ENCODE assay signal across 10 cellular contexts in the genomic region with DNA sequence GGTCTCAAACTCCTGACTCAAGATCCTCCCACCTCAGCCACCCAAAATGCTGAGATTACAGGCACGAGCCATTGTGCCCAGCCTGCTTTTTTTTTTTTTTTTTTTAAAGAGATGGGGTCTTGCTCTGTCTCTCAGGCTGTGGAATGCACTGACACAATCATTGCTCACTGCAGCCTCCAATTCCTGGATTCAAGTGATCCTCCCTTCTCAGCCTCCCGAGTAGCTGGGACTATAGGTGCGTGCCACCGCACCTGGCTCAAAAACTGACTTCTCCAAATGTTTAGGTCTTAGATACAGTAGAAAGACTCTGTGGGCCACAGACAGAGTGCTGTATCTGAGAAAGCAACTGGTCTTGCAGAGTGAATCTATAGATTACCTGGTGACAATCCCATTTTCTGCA.
"Had no signal": no experiment of that assay in that cellular context is flagged by ENCODE, and none has a peak within 500 bp of the region (broad histone marks: within the 10 kb centered on the region; RNA-seq: fewer than 3 reads in every experiment).

No MANE protein-coding gene starts in this region.

- H2AFZ ChIP-seq: GM23248, GM23338 had no signal

- DNase-seq: GM23248, GOT3, H7, H9, HFFc6 had no signal

- FAIRE-seq: H1, H54 had no signal

- H3K4me1 ChIP-seq: HAP-1 had no signal

- H3K36me3 ChIP-seq: HAP-1 had no signal

- H3K4me3 ChIP-seq: GM23248, GM23338, HAP-1 had no signal

- H3K9me3 ChIP-seq: HAP-1 had no signal

- ATAC-seq: GM23338, HCT116 had no signal

- H3K9ac ChIP-seq: GM23248 had no signal

- H3K27ac ChIP-seq: GM23248 had no signal

- H3K4me2 ChIP-seq: GM23338 had no signal
